ENCODE assay signal across 15 cellular contexts in genomic region chr4:82432596-82432995, GRCh38. TPM values are rescaled to one million over a fixed set of nuclear protein-coding genes. Genes with fewer than 3 reads are reported as not detected.
DNase-seq lines count a peak whose midpoint lies in the region; ATAC-seq and TF ChIP-seq lines count a peak whose summit lies in the region.
"Had no signal": no experiment of that assay in that cellular context is flagged by ENCODE, and none has a peak within 500 bp of the region (broad histone marks: within the 10 kb centered on the region; RNA-seq: fewer than 3 reads in every experiment).

No MANE protein-coding gene starts in this region.

- H3K9ac ChIP-seq in mammary epithelial cell (ENCODE audit: insufficient read depth, low read length) (no peak overlapping the region), skeletal muscle satellite cell (ENCODE audit: low read depth, low read length) (no peak overlapping the region)

- H3K79me2 ChIP-seq in OCI-LY7 (ENCODE audit: insufficient read depth, low read depth, low read length) (peaks cover 86% of the 10 kb centered on the region), mammary epithelial cell (ENCODE audit: insufficient read depth, low read length) (peaks cover 91% of the 10 kb centered on the region)

- H3K9me2 ChIP-seq in OCI-LY7 (ENCODE audit: insufficient read depth, low read length): no peaks in the 10 kb centered on the region

- H4K20me1 ChIP-seq in OCI-LY7 (ENCODE audit: insufficient read depth, low read length) (peaks cover 46% of the 10 kb centered on the region), mammary epithelial cell (ENCODE audit: insufficient read depth, low read length) (peaks cover 11% of the 10 kb centered on the region)

- H3K4me1 Mint-ChIP-seq in activated naive CD4-positive, alpha-beta T cell treated with anti-CD3 and anti-CD28 coated beads for 36 hours (ENCODE audit: low read depth): peaks cover 64% of the 10 kb centered on the region

- no peaks in the 10 kb centered on the region for H3K27me3 Mint-ChIP-seq in activated naive CD4-positive, alpha-beta T cell treated with anti-CD3 and anti-CD28 coated beads for 36 hours (ENCODE audit: low read depth)
- H3K27me3 Mint-ChIP-seq: memory B cell had no signal

- POLR2A ChIA-PET in OCI-LY7 (lab: Charles Lee): interaction anchor here (1.6 to 2.4 kb wide), 2 partner anchors 8 to 12 kb away, joined by 7 to 8 read pairs; no protein-coding TSS in a partner anchor

- CTCF ChIA-PET in activated naive CD4-positive, alpha-beta T cell treated with anti-CD3 and anti-CD28 coated beads for 36 hours (lab: Charles Lee): interaction anchor here (1.5 kb wide), 1 partner anchor 19 kb away, joined by 4 read pairs; no protein-coding TSS in a partner anchor
- CTCF ChIA-PET in OCI-LY7 (lab: Charles Lee; ENCODE audit: unreplicated experiment) (no interaction called here), mammary epithelial cell (lab: Charles Lee; ENCODE audit: low non-redundant PET) (no interaction called here)

- no peak overlapping the region for H3K27ac ChIP-seq in OCI-LY7 (ENCODE audit: low read depth, low read length, poor library complexity, severe bottlenecking)
- H3K27ac ChIP-seq in mammary epithelial cell (ENCODE audit: insufficient read depth, low read depth, low read length): no peak overlapping the region
- H3K27ac ChIP-seq in tibial artery: no peak overlapping the region
- H3K27ac ChIP-seq: esophagus muscularis mucosa, psoas muscle had no signal

- peaks cover 42% of the 10 kb centered on the region for H3K4me1 ChIP-seq in OCI-LY7 (ENCODE audit: insufficient read depth, low read length, poor library complexity, severe bottlenecking)
- peaks cover 37% of the 10 kb centered on the region for H3K4me1 ChIP-seq in mammary epithelial cell (ENCODE audit: insufficient read depth, low read length)
- H3K4me1 ChIP-seq in skeletal muscle satellite cell (ENCODE audit: control insufficient read depth, insufficient read depth, low read length): peaks cover 5% of the 10 kb centered on the region
- peaks cover 0 to 26% (median 12%) of the 10 kb centered on the region in 4 donors for H3K4me1 ChIP-seq in tibial artery

- H2AFZ ChIP-seq in OCI-LY7 (ENCODE audit: low read length) (no peak overlapping the region), mammary epithelial cell (ENCODE audit: low read depth, low read length) (no peak overlapping the region)

- no peak for ATAC-seq in GM21381 (IDR thresholded peaks at IDR 0.05; ENCODE audit: unreplicated experiment)
- ATAC-seq: psoas muscle had no signal

- intact Hi-C loops in activated naive CD4-positive, alpha-beta T cell treated with anti-CD3 and anti-CD28 coated beads for 36 hours (cut with micrococcal nuclease): loop anchor here (5.0 to 10.0 kb wide), 3 partner anchors 778 to 960 kb away; partner anchors contain the start of gene RASGEF1B
- intact Hi-C loops in OCI-LY7 (cut with micrococcal nuclease; ENCODE audit: unreplicated experiment): no loop called here
- intact Hi-C loops in mammary epithelial cell (cut with micrococcal nuclease): no loop called here
- intact Hi-C loops in tibial artery (cut with DNase I; ENCODE audit: low total_unique reads): no loop called here

- no peaks in the 10 kb centered on the region for H3K27me3 ChIP-seq in mammary epithelial cell (ENCODE audit: insufficient read depth, low read length)
- no peaks in the 10 kb centered on the region for H3K27me3 ChIP-seq in skeletal muscle satellite cell (ENCODE audit: control insufficient read depth, insufficient read depth, low read length)
- no peaks in the 10 kb centered on the region for H3K27me3 ChIP-seq in tibial artery
- H3K27me3 ChIP-seq: esophagus muscularis mucosa had no signal

- H3K27ac Mint-ChIP-seq in activated naive CD4-positive, alpha-beta T cell treated with anti-CD3 and anti-CD28 coated beads for 36 hours: peak overlapping the region; percentile 63
- H3K27ac Mint-ChIP-seq: memory B cell had no signal

- no peaks in the 10 kb centered on the region for H3K9me3 Mint-ChIP-seq in activated naive CD4-positive, alpha-beta T cell treated with anti-CD3 and anti-CD28 coated beads for 36 hours
- H3K9me3 Mint-ChIP-seq: memory B cell had no signal

- in situ Hi-C loops in mammary epithelial cell (cut with MboI; ENCODE audit: low sequenced_read_pairs in 2 of 2): no loop called here

- DNase-seq in activated naive CD4-positive, alpha-beta T cell treated with anti-CD3 and anti-CD28 coated beads for 36 hours: no peak
- DNase-seq in activated naive CD4-positive, alpha-beta T cell treated with anti-CD3 and anti-CD28 coated beads, Interleukin-2, amount 50 U/mL, for 16 hours: no peak
- DNase-seq in OCI-LY7 (ENCODE audit: low spot score) (no peak), mammary epithelial cell (no peak), NCI-H524 (lab: John Stamatoyannopoulos, UW) (no peak), tibial artery (no peak)
- DNase-seq: NCI-H1436 treated with DMSO at 0.1 percent for 48 hours; NCI-H524 treated with DMSO at 0.1 percent for 48 hours; psoas muscle; SHP77 treated with DMSO at 0.1 percent for 48 hours; stimulated activated naive CD4-positive, alpha-beta T cell treated with Interleukin-2 at 50 U/mL for 16 hours had no signal

- 81% methylated on average over 11 of the region's 18 CpGs for WGBS in mammary epithelial cell (ENCODE audit: low coverage, missing lambda C conversion rate)

- H3K9me3 ChIP-seq in OCI-LY7 (ENCODE audit: low read length): no peaks in the 10 kb centered on the region
- H3K9me3 ChIP-seq in mammary epithelial cell (replicated peaks; ENCODE audit: insufficient read depth, low read length): no peaks in the 10 kb centered on the region
- H3K9me3 ChIP-seq in skeletal muscle satellite cell (replicated peaks; ENCODE audit: low read length): no peaks in the 10 kb centered on the region
- no peaks in the 10 kb centered on the region for H3K9me3 ChIP-seq in tibial artery
- H3K9me3 ChIP-seq: esophagus muscularis mucosa, psoas muscle had no signal

- H3K4me3 ChIP-seq in OCI-LY7 (ENCODE audit: low read depth, low read length, poor library complexity, severe bottlenecking) (no peak overlapping the region), mammary epithelial cell (replicated peaks in 1 of 3; ENCODE audit: insufficient read depth in 1 of 3, low read depth in 2 of 3, low read length in 3 of 3) (no peak overlapping the region), skeletal muscle satellite cell (ENCODE audit: low read length) (no peak overlapping the region), tibial artery (no peak overlapping the region)
- H3K4me3 ChIP-seq: esophagus muscularis mucosa, psoas muscle had no signal

- peak overlapping the region; percentile 93 for H3K4me3 Mint-ChIP-seq in activated naive CD4-positive, alpha-beta T cell treated with anti-CD3 and anti-CD28 coated beads for 36 hours
- H3K4me3 Mint-ChIP-seq: memory B cell had no signal

- BruUV-seq in OCI-LY7 (replicated peaks; lab: Mats Ljungman, UMichigan): no TSS peak
- no TSS peak for BruUV-seq in mammary epithelial cell (replicated peaks; lab: Mats Ljungman, UMichigan)

- peaks cover 69% of the 10 kb centered on the region for H3K36me3 ChIP-seq in OCI-LY7 (ENCODE audit: insufficient read depth, low read length)
- peaks cover 11% of the 10 kb centered on the region for H3K36me3 ChIP-seq in mammary epithelial cell (ENCODE audit: insufficient read depth, low read length)
- peaks cover 13% of the 10 kb centered on the region for H3K36me3 ChIP-seq in skeletal muscle satellite cell (ENCODE audit: insufficient read depth, low read length)
- no peaks in the 10 kb centered on the region for H3K36me3 ChIP-seq in tibial artery

- H3K4me2 ChIP-seq in OCI-LY7 (ENCODE audit: low read length) (peak overlapping the region; percentile 36; the same call in 1 of the 2 replicates), mammary epithelial cell (ENCODE audit: insufficient read depth, low read depth, low read length) (peak overlapping the region; percentile 31), skeletal muscle satellite cell (ENCODE audit: low read length) (peak overlapping the region; percentile 6)

- peaks cover 52% of the 10 kb centered on the region for H3K36me3 Mint-ChIP-seq in activated naive CD4-positive, alpha-beta T cell treated with anti-CD3 and anti-CD28 coated beads for 36 hours (ENCODE audit: low read depth)

- dilution Hi-C loops in mammary epithelial cell (cut with HindIII; ENCODE audit: low sequenced_read_pairs): loop anchor here (5.0 kb wide), 1 partner anchor 65 kb away; no protein-coding TSS in a partner anchor

- TF ChIP-seq CTCF in OCI-LY7 (conservative IDR thresholded peaks at IDR 0.05; ENCODE audit: low read length) (no peak), mammary epithelial cell (conservative IDR thresholded peaks at IDR 0.05 in 1 of 2, IDR thresholded peaks at IDR 0.05 in 1 of 2; ENCODE audit: extremely low read depth in 1 of 2, insufficient read depth in 1 of 2, low read depth in 1 of 2, low read length in 2 of 2) (no peak), tibial artery (IDR thresholded peaks at IDR 0.05) (no peak)

RNA-seq across cellular contexts. Expression of gene ENOPH1, which starts 2.2 kb away (rescaled TPM):
- 10 to 100 TPM; 55.1 to 56.3 TPM for total RNA-seq in activated naive CD4-positive, alpha-beta T cell treated with anti-CD3 and anti-CD28 coated beads for 36 hours
- 49.7 and 58.7 TPM in 2 replicates for total RNA-seq in OCI-LY7 (2014; rRNA removed; shearing (Covaris generic))
- total RNA-seq in OCI-LY7 (2022): 64.9 and 70.2 TPM in 2 replicates
- total RNA-seq in mammary epithelial cell: 10 to 100 TPM; 37.7 to 40.5 TPM
- 16.5 TPM for polyA plus RNA-seq in mammary epithelial cell
- 8.5 TPM for polyA minus RNA-seq in mammary epithelial cell
- 43.0 and 43.3 TPM in 2 replicates for total RNA-seq in skeletal muscle satellite cell (2012; rRNA removed)

RNA-seq across cellular contexts. Expression of gene HNRNPDL, which starts 2.3 kb away (rescaled TPM):
- 100 to 1,000 TPM; 256 to 267 TPM for total RNA-seq in activated naive CD4-positive, alpha-beta T cell treated with anti-CD3 and anti-CD28 coated beads for 36 hours
- 224 and 319 TPM in 2 replicates for total RNA-seq in OCI-LY7 (2014; rRNA removed; shearing (Covaris generic))
- total RNA-seq in OCI-LY7 (2022): 394 and 425 TPM in 2 replicates
- total RNA-seq in mammary epithelial cell: 100 to 1,000 TPM in 1 of 2 donors, 10 to 100 TPM in 1; 81.2 to 256 TPM
- polyA plus RNA-seq in mammary epithelial cell: 141 TPM
- polyA minus RNA-seq in mammary epithelial cell: 33.5 TPM
- total RNA-seq in skeletal muscle satellite cell (2012; rRNA removed): 112 and 130 TPM in 2 replicates

RNA-seq across cellular contexts. Expression of gene HNRNPD, which starts 58.8 kb away (rescaled TPM):
- total RNA-seq in activated naive CD4-positive, alpha-beta T cell treated with anti-CD3 and anti-CD28 coated beads for 36 hours: 100 to 1,000 TPM; 340 to 367 TPM
- total RNA-seq in OCI-LY7 (2014; rRNA removed; shearing (Covaris generic)): 127 and 159 TPM in 2 replicates
- 572 and 601 TPM in 2 replicates for total RNA-seq in OCI-LY7 (2022)
- 100 to 1,000 TPM in 1 of 2 donors, 10 to 100 TPM in 1; 13.5 to 251 TPM for total RNA-seq in mammary epithelial cell
- 42.5 TPM for polyA plus RNA-seq in mammary epithelial cell
- 32.3 TPM for polyA minus RNA-seq in mammary epithelial cell
- 22.9 and 25.3 TPM in 2 replicates for total RNA-seq in skeletal muscle satellite cell (2012; rRNA removed)
